In the genomic region with DNA sequence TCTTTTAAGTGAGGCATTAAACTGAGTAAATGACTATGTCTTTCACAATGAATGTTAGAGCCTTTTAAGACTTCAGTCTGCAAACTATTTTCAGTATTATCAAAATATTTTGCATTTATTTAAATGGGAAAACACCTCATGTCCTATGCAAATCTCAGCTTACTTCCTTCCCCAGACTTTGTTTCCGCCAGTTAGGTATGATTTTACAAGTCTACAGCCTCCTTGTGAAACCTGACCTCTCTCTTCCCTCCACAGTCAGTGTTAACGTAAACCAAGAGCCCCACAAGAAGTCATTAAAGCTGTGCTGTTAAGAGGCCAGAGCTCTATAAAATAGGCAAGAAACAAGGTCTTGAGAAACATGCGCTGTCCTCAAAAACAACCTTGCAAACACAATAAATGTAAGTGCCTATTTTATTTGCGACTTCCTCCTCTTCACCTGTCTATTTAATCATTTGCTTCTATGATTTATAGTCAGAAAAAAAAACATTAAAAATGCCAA, we compare ENCODE assay signal across 9 cellular contexts. TPM values are rescaled to one million over a fixed set of nuclear protein-coding genes. Genes with fewer than 3 reads are reported as not detected.
DNase-seq lines count a peak whose midpoint lies in the region; ATAC-seq lines count a peak whose summit lies in the region.
"Had no signal": no experiment of that assay in that cellular context is flagged by ENCODE, and none has a peak within 500 bp of the region (broad histone marks: within the 10 kb centered on the region; RNA-seq: fewer than 3 reads in every experiment).

No MANE protein-coding gene starts in this region.

- H3K56ac ChIP-seq in mesendoderm (ENCODE audit: low read length), result no peak overlapping the region

- no peak overlapping the region for H3K23ac ChIP-seq in mesendoderm (ENCODE audit: low read length)

- no peaks in the 10 kb centered on the region for H3K79me1 ChIP-seq in mesendoderm (ENCODE audit: low read length)

- no peak overlapping the region for H3K4ac ChIP-seq in mesendoderm (ENCODE audit: low read depth, low read length)

- intact Hi-C loops in cardiac septum (cut with DNase I), result no loop called here

- DNase-seq in NCI-H2227 treated with DMSO at 0.1 percent for 48 hours (lab: John Stamatoyannopoulos, UW), result peak; percentile 7
- peak; percentile 79 for DNase-seq in mesendoderm
- no peak for DNase-seq in NCI-H1930 (lab: John Stamatoyannopoulos, UW)
- DNase-seq in HPDE6-E6E7 (ENCODE audit: extremely low spot score), result no peak
- DNase-seq in cardiac septum (ENCODE audit: low spot score), result no peak
- DNase-seq in activated CD4-positive, CD25-positive, alpha-beta regulatory T cell (lab: John Stamatoyannopoulos, UW), result no peak
- DNase-seq: NCI-H1092 treated with DMSO at 0.1 percent for 48 hours had no signal

- no peak overlapping the region for H2BK15ac ChIP-seq in mesendoderm (replicated peaks; ENCODE audit: low read depth)

- H3K36me3 ChIP-seq in mesendoderm (ENCODE audit: control insufficient read depth, insufficient read depth, low read length), result no peaks in the 10 kb centered on the region

- H2BK5ac ChIP-seq in mesendoderm (ENCODE audit: low read length), result no peak overlapping the region

- H3K4me3 ChIP-seq in mesendoderm (ENCODE audit: low read length), result no peak overlapping the region

- no peak overlapping the region for H3K9ac ChIP-seq in mesendoderm (ENCODE audit: low read length)

- no CpG with 5 or more reads among the region's 4 CpGs for WGBS in mesendoderm (ENCODE audit: extremely low coverage, insufficient coverage, low lambda C conversion rate)

- H4K5ac ChIP-seq in mesendoderm (ENCODE audit: low read length), result no peak overlapping the region

- no peak overlapping the region for H4K8ac ChIP-seq in mesendoderm (ENCODE audit: low read depth, low read length)

- H3K27ac ChIP-seq in mesendoderm (ENCODE audit: low read depth, low read length), result no peak overlapping the region

- ATAC-seq in GM18868 (IDR thresholded peaks at IDR 0.05; ENCODE audit: unreplicated experiment) (peak; percentile 99), HG02759 (IDR thresholded peaks at IDR 0.05; ENCODE audit: unreplicated experiment) (peak; percentile 94)

- no peaks in the 10 kb centered on the region for H3K79me2 ChIP-seq in mesendoderm (ENCODE audit: control insufficient read depth, insufficient read depth, low read length)

- H3K4me1 ChIP-seq in mesendoderm (ENCODE audit: control insufficient read depth, low read depth, low read length), result no peaks in the 10 kb centered on the region

- no peak overlapping the region for H2AK5ac ChIP-seq in mesendoderm (ENCODE audit: low read length)

- H3K4me2 ChIP-seq in mesendoderm (ENCODE audit: low read length), result no peak overlapping the region

- H3K27me3 ChIP-seq in mesendoderm (ENCODE audit: insufficient read depth, low read length, poor library complexity), result no peaks in the 10 kb centered on the region

- H3K18ac ChIP-seq in mesendoderm (ENCODE audit: low read length), result no peak overlapping the region

- no peak overlapping the region for H2BK120ac ChIP-seq in mesendoderm (ENCODE audit: low read depth, low read length)

RNA-seq across cellular contexts. Expression of gene PRTG, which starts 48.3 kb away (rescaled TPM):
- 2.3 TPM for polyA plus RNA-seq in mesendoderm (2013, experiment 1 of 2)
- 2.1 TPM for polyA plus RNA-seq in mesendoderm (2013, experiment 2 of 2)
- total RNA-seq in cardiac septum, result 0.92 TPM

Comparison
In these comparisons a context has a peak if more than half of its experiments do, and no peak if none do; other contexts are left out.
1. DNase-seq: peak in NCI-H2227 treated with DMSO at 0.1 percent for 48 hours (single experiment) and mesendoderm (single experiment); none in NCI-H1930 (0 of 2), HPDE6-E6E7 (single experiment), cardiac septum (single experiment) and activated CD4-positive, CD25-positive, alpha-beta regulatory T cell (0 of 4).